1 cellular context compared by ENCODE assay signal in genomic region chr7:92832623-92833023, GRCh38.
TF ChIP-seq lines count a peak whose summit lies in the region.

No MANE protein-coding gene starts in this region.

TF ChIP-seq in GM23338, 12 proteins besides CTCF, POLR2A, EP300 and RAD21 (continued from another document):
- TF ChIP-seq ETS1 (IDR thresholded peaks at IDR 0.05) (no peak), JUNB (IDR thresholded peaks at IDR 0.05; ENCODE audit: unreplicated experiment) (no peak), CREB1 (CRISPR knock-in tag; IDR thresholded peaks at IDR 0.05; ENCODE audit: low read depth) (no peak)
TF ChIP-seq in GM23338: peak in this region for 0.
